In the genomic region with DNA sequence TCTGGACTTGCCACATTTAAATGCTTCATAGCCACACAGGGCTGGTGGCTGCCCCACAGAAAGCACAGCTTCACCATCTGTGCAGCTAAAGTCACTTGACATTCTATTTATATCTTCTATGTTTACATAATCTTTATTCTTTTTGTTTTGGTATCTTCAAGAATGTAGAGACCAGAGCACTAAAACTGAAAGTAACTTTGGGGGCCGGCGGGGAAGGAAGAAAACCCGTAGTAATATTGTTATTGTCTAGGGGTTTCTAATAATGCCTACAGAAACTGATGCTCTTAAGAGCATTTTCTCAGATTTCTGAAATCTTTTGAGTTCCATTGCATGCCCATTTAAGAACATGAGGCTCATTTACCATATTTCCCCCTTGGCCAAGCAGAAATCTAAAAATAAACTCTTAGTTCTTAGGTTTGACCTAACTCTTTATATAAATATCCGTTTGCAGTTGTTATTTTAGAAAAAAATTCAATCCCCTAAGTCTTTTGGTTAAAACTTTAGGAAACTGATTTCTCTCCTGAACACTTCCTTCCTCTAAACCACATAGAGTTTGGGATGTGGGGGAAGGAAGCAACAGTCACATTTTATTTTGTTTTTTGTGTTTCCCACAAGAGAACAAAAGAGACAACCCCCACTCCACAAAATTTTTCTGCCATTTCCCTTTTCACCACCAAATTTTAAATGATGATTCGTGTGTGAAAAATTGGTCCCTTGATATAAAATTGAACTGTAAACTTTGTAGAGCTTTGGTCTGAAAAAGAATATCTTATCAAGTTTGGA, we compare ENCODE assay signal across 9 cellular contexts.
DNase-seq lines count a peak whose midpoint lies in the region; ATAC-seq and TF ChIP-seq lines count a peak whose summit lies in the region.
"Had no signal": no experiment of that assay in that cellular context is flagged by ENCODE, and none has a peak within 500 bp of the region (broad histone marks: within the 10 kb centered on the region; RNA-seq: fewer than 3 reads in every experiment).

No MANE protein-coding gene starts in this region.

- DNase-seq in CD4-positive, alpha-beta memory T cell: peak in 1 of 5 donors; percentile 2
- no peak for DNase-seq in effector memory CD8-positive, alpha-beta T cell
- DNase-seq in hippocampal formation (lab: John Stamatoyannopoulos, UW) (no peak), amniotic stem cell (lab: John Stamatoyannopoulos, UW) (no peak), uterus (no peak)

- peak overlapping the region; percentile 4 to 69 (median 57) for H3K4me3 Mint-ChIP-seq in CD4-positive, alpha-beta memory T cell
- peak overlapping the region; percentile 38 to 50 for H3K4me3 Mint-ChIP-seq in effector memory CD8-positive, alpha-beta T cell

- peaks cover 0 to 8% (median 4%) of the 10 kb centered on the region in 4 donors for H3K4me1 Mint-ChIP-seq in CD4-positive, alpha-beta memory T cell
- H3K4me1 Mint-ChIP-seq in effector memory CD8-positive, alpha-beta T cell (ENCODE audit: low read depth in 2 of 2): no peaks in the 10 kb centered on the region

- H3K27me3 Mint-ChIP-seq in CD4-positive, alpha-beta memory T cell: peaks cover 0 to 1% of the 10 kb centered on the region in 2 donors
- no peaks in the 10 kb centered on the region for H3K27me3 Mint-ChIP-seq in effector memory CD8-positive, alpha-beta T cell
- H3K27me3 Mint-ChIP-seq: brain had no signal

- no peaks in the 10 kb centered on the region for H3K9me3 ChIP-seq in CD4-positive, alpha-beta memory T cell (ENCODE audit: control insufficient read depth in 1 of 2, low read length in 2 of 2)
- H3K9me3 ChIP-seq in subcutaneous abdominal adipose tissue (ENCODE audit: control insufficient read depth in 5 of 5, low read length in 5 of 5) (no peaks in the 10 kb centered on the region), uterus (no peaks in the 10 kb centered on the region)

- intact Hi-C loops in CD4-positive, alpha-beta memory T cell (cut with micrococcal nuclease): no loop called here
- intact Hi-C loops in uterus (cut with DNase I; ENCODE audit: low total_unique reads): no loop called here

- no peak for TF ChIP-seq CTCF in uterus (IDR thresholded peaks at IDR 0.05)

- ATAC-seq in GM19468 (IDR thresholded peaks at IDR 0.05; ENCODE audit: extremely low read depth, unreplicated experiment) (peak; percentile 96), HG03460 (IDR thresholded peaks at IDR 0.05; ENCODE audit: unreplicated experiment) (peak; percentile 99)
- no peak for ATAC-seq in effector memory CD8-positive, alpha-beta T cell (replicated peaks)

- peaks cover 0 to 2% (median 0%) of the 10 kb centered on the region in 8 donors for H3K9me3 Mint-ChIP-seq in CD4-positive, alpha-beta memory T cell
- H3K9me3 Mint-ChIP-seq in effector memory CD8-positive, alpha-beta T cell: no peaks in the 10 kb centered on the region
- H3K9me3 Mint-ChIP-seq: brain had no signal

- no peak for TF ChIP-seq POLR2A in uterus (IDR thresholded peaks at IDR 0.05)

- no peaks in the 10 kb centered on the region for H3K27me3 ChIP-seq in CD4-positive, alpha-beta memory T cell (ENCODE audit: insufficient read depth, low read length)
- H3K27me3 ChIP-seq in subcutaneous abdominal adipose tissue (ENCODE audit: control insufficient read depth in 5 of 5, insufficient read depth in 4 of 5, low read length in 5 of 5): no peaks in the 10 kb centered on the region
- no peaks in the 10 kb centered on the region for H3K27me3 ChIP-seq in uterus

- H3K4me1 ChIP-seq in CD4-positive, alpha-beta memory T cell (ENCODE audit: insufficient read depth, low read length): no peaks in the 10 kb centered on the region
- H3K4me1 ChIP-seq in subcutaneous abdominal adipose tissue (ENCODE audit: control insufficient read depth in 5 of 5, insufficient read depth in 5 of 5, low read length in 5 of 5) (peaks cover 0 to 7% (median 2%) of the 10 kb centered on the region in 5 donors), uterus (no peaks in the 10 kb centered on the region)

- H3K36me3 Mint-ChIP-seq in CD4-positive, alpha-beta memory T cell: no peaks in the 10 kb centered on the region
- H3K36me3 Mint-ChIP-seq in effector memory CD8-positive, alpha-beta T cell (ENCODE audit: insufficient read depth): no peaks in the 10 kb centered on the region
- H3K36me3 Mint-ChIP-seq: brain had no signal

- peak overlapping the region in 1 of 7 donors; percentile 43 for H3K27ac Mint-ChIP-seq in CD4-positive, alpha-beta memory T cell
- H3K27ac Mint-ChIP-seq in effector memory CD8-positive, alpha-beta T cell: no peak overlapping the region
- H3K27ac Mint-ChIP-seq: brain had no signal

- H3K9ac ChIP-seq in subcutaneous abdominal adipose tissue (ENCODE audit: low read length in 5 of 5): peak overlapping the region in 1 of 5 donors; percentile 51

- no peaks in the 10 kb centered on the region for H3K36me3 ChIP-seq in CD4-positive, alpha-beta memory T cell (ENCODE audit: insufficient read depth, low read length)
- H3K36me3 ChIP-seq in subcutaneous abdominal adipose tissue (ENCODE audit: control insufficient read depth in 5 of 5, insufficient read depth in 5 of 5, low read length in 5 of 5): no peaks in the 10 kb centered on the region
- H3K36me3 ChIP-seq in uterus: no peaks in the 10 kb centered on the region

- POLR2A ChIA-PET in CD4-positive, alpha-beta memory T cell (lab: Charles Lee; ENCODE audit: partially characterized antibody): no interaction called here

- no peak overlapping the region for H3K27ac ChIP-seq in CD4-positive, alpha-beta memory T cell (ENCODE audit: low read depth, low read length)
- H3K27ac ChIP-seq in subcutaneous abdominal adipose tissue (ENCODE audit: low read depth, low read length) (peak overlapping the region; percentile 39), uterus (peak overlapping the region in 1 of 2 donors; percentile 50)

- CTCF ChIA-PET in CD4-positive, alpha-beta memory T cell (lab: Charles Lee; ENCODE audit: partially characterized antibody): no interaction called here

- no peak overlapping the region for H3K4me3 ChIP-seq in CD4-positive, alpha-beta memory T cell (ENCODE audit: low read length in 2 of 2)
- peak overlapping the region; percentile 34 to 71 (median 55) for H3K4me3 ChIP-seq in subcutaneous abdominal adipose tissue (ENCODE audit: low read depth in 1 of 5, low read length in 5 of 5)
- H3K4me3 ChIP-seq in uterus: peak overlapping the region in 1 of 2 donors; percentile 24

Comparison
In these comparisons a context has a peak if more than half of its experiments do, and no peak if none do; other contexts are left out.
1. H3K4me3 ChIP-seq: peak in subcutaneous abdominal adipose tissue (5 of 5); none in CD4-positive, alpha-beta memory T cell (0 of 2).